ENCODE assay signal across 26 cellular contexts in the genomic region with DNA sequence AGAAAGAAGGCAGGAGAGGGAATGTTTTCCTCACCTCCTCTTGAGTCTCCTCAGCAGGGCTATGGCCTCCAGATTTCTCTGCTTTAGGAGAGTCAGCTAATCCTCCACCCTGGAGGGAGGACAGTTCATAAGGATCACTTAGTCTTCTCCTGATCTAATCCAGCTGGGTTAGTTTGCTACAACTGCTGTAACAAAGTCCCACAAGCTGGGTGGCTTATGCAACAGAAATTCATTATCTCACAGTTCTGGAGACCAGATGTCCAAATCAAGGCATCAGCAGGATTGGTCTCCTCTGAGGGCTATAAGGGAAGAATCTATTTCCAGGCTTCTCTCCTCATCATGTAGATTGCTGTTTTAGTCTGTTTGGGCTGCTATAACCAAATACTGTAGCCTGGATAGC. TPM values are rescaled to one million over a fixed set of nuclear protein-coding genes. Genes with fewer than 3 reads are reported as not detected.
A peak's percentile ranks its signal among the peaks of the same experiment; 100 is the strongest.
DNase-seq lines count a peak whose midpoint lies in the region; ATAC-seq, FAIRE-seq and TF ChIP-seq lines count a peak whose summit lies in the region.
"Had no signal": no experiment of that assay in that cellular context is flagged by ENCODE, and none has a peak within 500 bp of the region (broad histone marks: within the 10 kb centered on the region; RNA-seq: fewer than 3 reads in every experiment).

No MANE protein-coding gene starts in this region.

- TF ChIP-seq CTCF in HFFc6 (IDR thresholded peaks at IDR 0.05) (no peak), osteoblast (IDR thresholded peaks at IDR 0.05; ENCODE audit: extremely low read depth, low read depth, low read length) (no peak), D721Med (IDR thresholded peaks at IDR 0.05; ENCODE audit: insufficient read depth, missing control alignments) (no peak), GM23338 (conservative IDR thresholded peaks at IDR 0.05; ENCODE audit: low read depth in 2 of 2) (no peak)

- H3K9me3 Mint-ChIP-seq in HFFc6 (peaks cover 10% of the 10 kb centered on the region), GM23338 (peaks cover 30% of the 10 kb centered on the region)
- H3K9me3 Mint-ChIP-seq: natural killer cell treated with Interleukin-12 subunit alpha and Interleukin-12 subunit beta and Interleukin-15 and Interleukin-18, amount 100 ng/mL, for 72 hours had no signal

- no peaks in the 10 kb centered on the region for H3F3A ChIP-seq in GM23338 (replicated peaks; ENCODE audit: low read depth)

- H3K27ac Mint-ChIP-seq in HFFc6 = peak overlapping the region; percentile 76; the same call in 1 of the 2 replicates
- H3K27ac Mint-ChIP-seq in GM23338 = no peak overlapping the region
- H3K27ac Mint-ChIP-seq: activated CD4-positive, alpha-beta T cell treated with anti-CD3 and anti-CD28 coated beads, Interleukin-2, amount 10 ng/mL, durations not matched to agents 24 days and 14 days; B cell; mesothelial cell of epicardium; natural killer cell treated with Interleukin-12 subunit alpha and Interleukin-12 subunit beta and Interleukin-15 and Interleukin-18, amount 100 ng/mL, for 72 hours; stimulated activated memory B cell treated with anti-CD40 and anti-IgM and Interleukin-4, amounts not matched to agents 10 μg/mL and 1 μg/mL and 100 μg/mL, for 72 hours had no signal

- H3K36me3 Mint-ChIP-seq in HFFc6 (ENCODE audit: low read depth) = peaks cover 7% of the 10 kb centered on the region
- H3K36me3 Mint-ChIP-seq in GM23338 (ENCODE audit: low read depth) = peaks cover 19% of the 10 kb centered on the region
- H3K36me3 Mint-ChIP-seq: mesothelial cell of epicardium; natural killer cell treated with Interleukin-12 subunit alpha and Interleukin-12 subunit beta and Interleukin-15 and Interleukin-18, amount 100 ng/mL, for 72 hours had no signal

- no peak overlapping the region for H3K4me3 ChIP-seq in osteoblast (ENCODE audit: insufficient read depth, low read length)
- H3K4me3 ChIP-seq in GM23338 = no peak overlapping the region
- H3K4me3 ChIP-seq: MG63, sigmoid colon, tibial artery had no signal

- DNase-seq in AG20443 (ENCODE audit: low spot score) (peak; percentile 79), HFFc6 (peak; percentile 38), fibroblast of gingiva (ENCODE audit: low read depth) (peak; percentile 73), osteoblast (ENCODE audit: insufficient read length, low spot score, missing footprints) (peak; percentile 92), D721Med (ENCODE audit: insufficient read length, low spot score) (no peak), GM23338 (ENCODE audit: low spot score) (no peak)
- DNase-seq in activated CD4-positive, CD25-positive, alpha-beta regulatory T cell (lab: John Stamatoyannopoulos, UW) = no peak
- DNase-seq: activated CD4-positive, alpha-beta T cell treated with anti-CD3 and anti-CD28 coated beads, Interleukin-2, amount 10 ng/mL, durations not matched to agents 24 days and 14 days; activated CD8-positive, alpha-beta memory T cell treated with anti-CD3 and anti-CD28 coated beads, Interleukin-2, amount 50 U/mL, for 4 hours; activated effector memory CD4-positive, alpha-beta T cell treated with Interleukin-2 at 50 U/mL for 16 hours; cortex of kidney; left colon; NCI-H1436; NCI-H69; SIG-M5; sigmoid colon; T-helper 1 cell; tibial artery had no signal

- H4K20me1 ChIP-seq in osteoblast (ENCODE audit: insufficient read depth, low read length) (no peaks in the 10 kb centered on the region), GM23338 (replicated peaks; ENCODE audit: insufficient read depth) (no peaks in the 10 kb centered on the region)

- H3K27me3 ChIP-seq in osteoblast (ENCODE audit: insufficient read depth, low read length) (no peaks in the 10 kb centered on the region), GM23338 (ENCODE audit: insufficient read depth) (no peaks in the 10 kb centered on the region)
- H3K27me3 ChIP-seq: MG63, sigmoid colon had no signal

- H3K4me2 ChIP-seq in osteoblast (ENCODE audit: insufficient read depth, low read length) = no peak overlapping the region
- no peak overlapping the region for H3K4me2 ChIP-seq in GM23338

- no peak for ATAC-seq in GM23338
- no peak for ATAC-seq in HG02840 (IDR thresholded peaks at IDR 0.05; ENCODE audit: low FRiP score, unreplicated experiment)
- ATAC-seq: left colon; natural killer cell treated with Interleukin-12 subunit alpha and Interleukin-12 subunit beta and Interleukin-15 and Interleukin-18, amount 100 ng/mL, for 72 hours; stimulated activated memory B cell treated with anti-CD40 and anti-IgM and Interleukin-4, amounts not matched to agents 10 μg/mL and 1 μg/mL and 100 μg/mL, for 72 hours had no signal

- H3K36me3 ChIP-seq in osteoblast (ENCODE audit: insufficient read depth, low read length) = no peaks in the 10 kb centered on the region
- H3K36me3 ChIP-seq in GM23338 (ENCODE audit: insufficient read depth) = no peaks in the 10 kb centered on the region
- H3K36me3 ChIP-seq: MG63, sigmoid colon, tibial artery had no signal

- H3K9me3 ChIP-seq in osteoblast (ENCODE audit: low read depth, low read length) = no peaks in the 10 kb centered on the region
- H3K9me3 ChIP-seq: sigmoid colon had no signal

- H3K4me1 Mint-ChIP-seq in HFFc6 (ENCODE audit: low read depth) (peaks cover 60% of the 10 kb centered on the region), GM23338 (no peaks in the 10 kb centered on the region)
- H3K4me1 Mint-ChIP-seq: activated CD4-positive, alpha-beta T cell treated with anti-CD3 and anti-CD28 coated beads, Interleukin-2, amount 10 ng/mL, durations not matched to agents 24 days and 14 days; B cell; mesothelial cell of epicardium; stimulated activated memory B cell treated with anti-CD40 and anti-IgM and Interleukin-4, amounts not matched to agents 10 μg/mL and 1 μg/mL and 100 μg/mL, for 72 hours had no signal

- 0 out of 2 replicates have a peak, but pooled peaks cover 12% of the 10 kb centered on the region for H3K9me2 ChIP-seq in GM23338 (ENCODE audit: insufficient read depth)

- H3K79me2 ChIP-seq in osteoblast (ENCODE audit: insufficient read depth, low read length) (no peaks in the 10 kb centered on the region), GM23338 (replicated peaks; ENCODE audit: insufficient read depth) (no peaks in the 10 kb centered on the region)
- H3K79me2 ChIP-seq: parathyroid adenoma had no signal

- no peak overlapping the region for H3K27ac ChIP-seq in osteoblast (ENCODE audit: low read depth, low read length)
- no peak overlapping the region for H3K27ac ChIP-seq in GM23338 (ENCODE audit: low read depth)
- H3K27ac ChIP-seq: parathyroid adenoma, sigmoid colon, tibial artery had no signal

- FAIRE-seq in D721Med (lab: Jason Lieb, UNC) = no peak
- FAIRE-seq: bronchial epithelial cell had no signal

- H3K4me3 Mint-ChIP-seq in HFFc6 = no peak overlapping the region
- H3K4me3 Mint-ChIP-seq in GM23338 = no peak overlapping the region
- H3K4me3 Mint-ChIP-seq: activated CD4-positive, alpha-beta T cell treated with anti-CD3 and anti-CD28 coated beads, Interleukin-2, amount 10 ng/mL, durations not matched to agents 24 days and 14 days; B cell; mesothelial cell of epicardium; natural killer cell treated with Interleukin-12 subunit alpha and Interleukin-12 subunit beta and Interleukin-15 and Interleukin-18, amount 100 ng/mL, for 72 hours; stimulated activated memory B cell treated with anti-CD40 and anti-IgM and Interleukin-4, amounts not matched to agents 10 μg/mL and 1 μg/mL and 100 μg/mL, for 72 hours had no signal

- H3K4me1 ChIP-seq in osteoblast (ENCODE audit: insufficient read depth, low read length) = peaks cover 44% of the 10 kb centered on the region
- no peaks in the 10 kb centered on the region for H3K4me1 ChIP-seq in GM23338 (ENCODE audit: insufficient read depth)
- H3K4me1 ChIP-seq: parathyroid adenoma, sigmoid colon, tibial artery had no signal

- peaks cover 2% of the 10 kb centered on the region; the same call in 1 of the 2 replicates for H3K27me3 Mint-ChIP-seq in HFFc6 (ENCODE audit: insufficient read depth)
- no peaks in the 10 kb centered on the region for H3K27me3 Mint-ChIP-seq in GM23338 (ENCODE audit: insufficient read depth, low read depth, poor library complexity)

- H2AFZ ChIP-seq in osteoblast (ENCODE audit: low read length) = no peak overlapping the region
- H2AFZ ChIP-seq in GM23338 = no peak overlapping the region
- H2AFZ ChIP-seq: parathyroid adenoma had no signal

TF ChIP-seq in GM23338, 12 proteins besides CTCF, POLR2A, EP300 and RAD21 (continues in another document):
- no peak for TF ChIP-seq STAT1 (IDR thresholded peaks at IDR 0.05; ENCODE audit: unreplicated experiment)

RNA-seq across cellular contexts. Expression of a gene that starts 40.6 kb away (rescaled TPM):
- total RNA-seq in HFFc6 (2021; fragmentation: NEBNext Ultra II Directional; extraction: Animal tissue kit (Norgen Biotek cat#: 25700)) = 10 to 100 TPM; 22.0 to 51.1 (median 27.5) TPM
- total RNA-seq in osteoblast = 43.4 and 46.6 TPM in 2 replicates
- 21.5 and 24.7 TPM in 2 replicates for total RNA-seq in GM23338 (2014; rRNA removed; shearing (Covaris generic))
- polyA plus RNA-seq in GM23338 (2016; fragmentation: Nextera tagmentation; extraction: Ambion mirVana) = 3.3 and 3.5 TPM in 2 replicates

Comparison
In these comparisons a context has a peak if more than half of its experiments do, and no peak if none do; other contexts are left out.
1. DNase-seq: peak in AG20443 (single experiment), HFFc6 (single experiment), fibroblast of gingiva (single experiment) and osteoblast (single experiment); none in D721Med (single experiment), activated CD4-positive, CD25-positive, alpha-beta regulatory T cell (0 of 4) and GM23338 (single experiment).